Comparison of ENCODE assay signal across 12 cellular contexts in genomic region chr17:57215317-57215716, GRCh38. TPM values are rescaled to one million over a fixed set of nuclear protein-coding genes. Genes with fewer than 3 reads are reported as not detected.
DNase-seq lines count a peak whose midpoint lies in the region; ATAC-seq and TF ChIP-seq lines count a peak whose summit lies in the region.
"Had no signal": no experiment of that assay in that cellular context is flagged by ENCODE, and none has a peak within 500 bp of the region (broad histone marks: within the 10 kb centered on the region; RNA-seq: fewer than 3 reads in every experiment).

No MANE protein-coding gene starts in this region.

- H3K27me3 ChIP-seq in gastroesophageal sphincter (no peaks in the 10 kb centered on the region), thoracic aorta (replicated peaks; ENCODE audit: insufficient read depth) (no peaks in the 10 kb centered on the region)

- no peaks in the 10 kb centered on the region for H3K9me3 ChIP-seq in gastroesophageal sphincter
- no peaks in the 10 kb centered on the region for H3K9me3 ChIP-seq in thoracic aorta
- H3K9me3 ChIP-seq: heart right ventricle had no signal

- TF ChIP-seq POLR2A in gastroesophageal sphincter (IDR thresholded peaks at IDR 0.05) (no peak), GM18505 (IDR thresholded peaks at IDR 0.05; ENCODE audit: borderline replicate concordance, extremely low read depth, insufficient read depth, insufficient read length) (no peak)

- WGBS in gastroesophageal sphincter (ENCODE audit: low coverage in 1 of 2), 2 donors = 43 to 77% methylated on average over 7 to 8 of the region's 8 CpGs

- H3K4me1 ChIP-seq in gastroesophageal sphincter (no peaks in the 10 kb centered on the region), thoracic aorta (ENCODE audit: control insufficient read depth in 1 of 2, low read depth in 2 of 2) (peaks cover 0 to 29% of the 10 kb centered on the region in 2 donors)
- H3K4me1 ChIP-seq: heart right ventricle had no signal

- H3K36me3 ChIP-seq in gastroesophageal sphincter (no peaks in the 10 kb centered on the region), thoracic aorta (no peaks in the 10 kb centered on the region)
- H3K36me3 ChIP-seq: heart right ventricle had no signal

- peak; percentile 49 for DNase-seq in HT1080 (ENCODE audit: low read depth)
- peak; percentile 28 for DNase-seq in astrocyte of the hippocampus (ENCODE audit: low read depth, low spot score)
- no peak for DNase-seq in thoracic aorta (ENCODE audit: low spot score)
- DNase-seq in GM19238 (ENCODE audit: insufficient read length, low spot score) = no peak
- DNase-seq in NCI-H1092 treated with DMSO at 0.1 percent for 48 hours (lab: John Stamatoyannopoulos, UW) = no peak
- DNase-seq in NCI-H2081 treated with DMSO at 0.1 percent for 48 hours (lab: John Stamatoyannopoulos, UW) = no peak
- DNase-seq: activated CD4-positive, alpha-beta T cell treated with anti-CD3 and anti-CD28 coated beads, Interleukin-2, amount 10 ng/mL, durations not matched to agents 7 days and 5 days; effector CD4-positive, alpha-beta T cell; heart right ventricle; NCI-H1436 had no signal

- H3K27ac ChIP-seq in gastroesophageal sphincter (peak overlapping the region in 1 of 4 donors; percentile 51), thoracic aorta (peak overlapping the region; percentile 53 to 62)
- H3K27ac ChIP-seq: heart right ventricle had no signal

- TF ChIP-seq CTCF in gastroesophageal sphincter (IDR thresholded peaks at IDR 0.05) = no peak
- no peak for TF ChIP-seq CTCF in thoracic aorta (IDR thresholded peaks at IDR 0.05)

- H3K4me3 ChIP-seq in gastroesophageal sphincter = no peak overlapping the region
- H3K4me3 ChIP-seq in thoracic aorta = no peak overlapping the region
- H3K4me3 ChIP-seq: heart right ventricle had no signal

- TF ChIP-seq EP300 in gastroesophageal sphincter (IDR thresholded peaks at IDR 0.05) = no peak

- peak; percentile 77 for ATAC-seq in gastroesophageal sphincter
- peak; percentile 72 for ATAC-seq in thoracic aorta (ENCODE audit: insufficient number of reproducible peaks, low FRiP score, low read depth)
- ATAC-seq in GM18505 (IDR thresholded peaks at IDR 0.05; ENCODE audit: unreplicated experiment) = no peak
- ATAC-seq: heart right ventricle had no signal

RNA-seq across cellular contexts. Expression of gene MSI2, which starts 41.0 kb away (rescaled TPM):
- total RNA-seq in HT1080 (2014; rRNA removed; shearing (Covaris generic)) = 26.9 and 33.0 TPM in 2 replicates
- polyA plus RNA-seq in HT1080 (2015; cell fraction: cytosol; rRNA removed) = 22.4 and 24.5 TPM in 2 replicates
- polyA plus RNA-seq in HT1080 (2015; cell fraction: nucleus; rRNA removed) = 34.1 and 34.9 TPM in 2 replicates
- total RNA-seq in gastroesophageal sphincter = 10 to 100 TPM; 27.3 to 50.4 (median 36.8) TPM
- total RNA-seq in thoracic aorta = 10 to 100 TPM; 32.1 to 46.2 TPM

Comparison
In these comparisons a context has a peak if more than half of its experiments do, and no peak if none do; other contexts are left out.
1. DNase-seq: peak in HT1080 (single experiment) and astrocyte of the hippocampus (single experiment); none in thoracic aorta (single experiment), GM19238 (single experiment), NCI-H1092 treated with DMSO at 0.1 percent for 48 hours (single experiment) and NCI-H2081 treated with DMSO at 0.1 percent for 48 hours (single experiment).